1 cellular context compared by ENCODE assay signal in the genomic region with DNA sequence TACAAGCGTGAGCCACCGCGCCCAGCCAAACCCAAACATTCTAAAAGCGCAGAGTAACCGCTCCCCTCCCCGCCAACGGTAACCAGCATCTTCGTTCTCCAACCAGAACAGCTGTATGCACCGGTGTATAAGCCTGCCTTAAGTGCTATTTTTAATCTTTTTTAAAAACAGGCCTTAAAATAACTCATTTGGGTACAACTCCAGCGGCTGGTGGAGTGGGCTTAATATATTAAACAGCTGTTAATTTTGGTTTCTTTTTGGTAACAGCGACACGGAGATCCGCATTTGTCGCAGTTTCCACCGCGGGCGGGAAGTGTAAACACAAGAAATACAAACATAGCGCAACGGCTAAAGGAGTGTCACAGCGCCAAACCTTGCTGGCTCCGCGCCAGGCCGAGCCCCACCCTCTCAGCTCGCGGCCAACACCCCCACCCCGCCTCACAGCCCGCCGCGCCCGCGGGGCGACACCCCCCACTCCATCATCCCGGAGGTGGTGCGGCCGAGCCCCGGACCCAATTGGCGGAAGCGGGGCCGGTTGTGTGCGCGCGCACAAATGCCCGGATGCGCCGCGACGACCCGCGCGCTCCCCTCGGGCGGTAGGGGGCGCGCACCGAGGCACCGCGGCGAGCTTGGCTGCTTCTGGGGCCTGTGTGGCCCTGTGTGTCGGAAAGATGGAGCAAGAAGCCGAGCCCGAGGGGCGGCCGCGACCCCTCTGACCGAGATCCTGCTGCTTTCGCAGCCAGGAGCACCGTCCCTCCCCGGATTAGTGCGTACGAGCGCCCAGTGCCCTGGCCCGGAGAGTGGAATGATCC.
A peak's percentile ranks its signal among the peaks of the same experiment; 100 is the strongest.
TF ChIP-seq lines count a peak whose summit lies in the region.

MDM2 (plus strand) TSS at position 602 of the 812 bp plus-strand sequence. CDS start 301 bp downstream, outside the sequence.

TF ChIP-seq in K562, 482 proteins besides CTCF, POLR2A, EP300 and RAD21 (continued from another document and continues in another):
- TF ChIP-seq ZNF699 (CRISPR knock-in tag; IDR thresholded peaks at IDR 0.05; ENCODE audit: insufficient replicate concordance): no peak
- TF ChIP-seq ZNF592 (IDR thresholded peaks at IDR 0.05): peak; percentile 16; the same call in 1 of the 2 replicates
- TF ChIP-seq GTF3C2 (IDR thresholded peaks at IDR 0.05; ENCODE audit: borderline replicate concordance, extremely low read depth, insufficient read length): no peak
- no peak for TF ChIP-seq MCM3 (IDR thresholded peaks at IDR 0.05)
- TF ChIP-seq, protein P1, sequence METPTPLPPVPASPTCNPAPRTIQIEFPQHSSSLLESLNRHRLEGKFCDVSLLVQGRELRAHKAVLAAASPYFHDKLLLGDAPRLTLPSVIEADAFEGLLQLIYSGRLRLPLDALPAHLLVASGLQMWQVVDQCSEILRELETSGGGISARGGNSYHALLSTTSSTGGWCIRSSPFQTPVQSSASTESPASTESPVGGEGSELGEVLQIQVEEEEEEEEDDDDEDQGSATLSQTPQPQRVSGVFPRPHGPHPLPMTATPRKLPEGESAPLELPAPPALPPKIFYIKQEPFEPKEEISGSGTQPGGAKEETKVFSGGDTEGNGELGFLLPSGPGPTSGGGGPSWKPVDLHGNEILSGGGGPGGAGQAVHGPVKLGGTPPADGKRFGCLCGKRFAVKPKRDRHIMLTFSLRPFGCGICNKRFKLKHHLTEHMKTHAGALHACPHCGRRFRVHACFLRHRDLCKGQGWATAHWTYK (CRISPR knock-in tag; IDR thresholded peaks at IDR 0.05): 0 out of 2 replicates have a peak, but pooled peaks have one; percentile 72
- TF ChIP-seq TFAP4 (CRISPR knock-in tag; IDR thresholded peaks at IDR 0.05; ENCODE audit: borderline replicate concordance): peak; percentile 75
- TF ChIP-seq HSF4 (CRISPR knock-in tag; IDR thresholded peaks at IDR 0.05; ENCODE audit: borderline replicate concordance): no peak
- TF ChIP-seq, protein P2, sequence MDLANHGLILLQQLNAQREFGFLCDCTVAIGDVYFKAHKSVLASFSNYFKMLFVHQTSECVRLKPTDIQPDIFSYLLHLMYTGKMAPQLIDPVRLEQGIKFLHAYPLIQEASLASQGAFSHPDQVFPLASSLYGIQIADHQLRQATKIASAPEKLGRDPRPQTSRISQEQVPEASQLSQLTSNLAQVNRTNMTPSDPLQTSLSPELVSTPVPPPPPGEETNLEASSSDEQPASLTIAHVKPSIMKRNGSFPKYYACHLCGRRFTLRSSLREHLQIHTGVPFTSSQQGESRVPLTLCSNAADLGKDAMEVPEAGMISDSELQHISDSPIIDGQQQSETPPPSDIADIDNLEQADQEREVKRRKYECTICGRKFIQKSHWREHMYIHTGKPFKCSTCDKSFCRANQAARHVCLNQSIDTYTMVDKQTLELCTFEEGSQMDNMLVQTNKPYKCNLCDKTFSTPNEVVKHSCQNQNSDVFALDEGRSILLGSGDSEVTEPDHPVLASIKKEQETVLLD (IDR thresholded peaks at IDR 0.05): peak; percentile 39; the same call in 1 of the 2 replicates
- no peak for TF ChIP-seq PURB (CRISPR knock-in tag; IDR thresholded peaks at IDR 0.05; ENCODE audit: low read depth)
- TF ChIP-seq DMBX1 (CRISPR knock-in tag; IDR thresholded peaks at IDR 0.05; ENCODE audit: borderline replicate concordance): peak; percentile 72
- TF ChIP-seq ATF4 (CRISPR knock-in tag; IDR thresholded peaks at IDR 0.05): no peak
- TF ChIP-seq SIN3A (IDR thresholded peaks at IDR 0.05; ENCODE audit: borderline replicate concordance in 2 of 2, control insufficient read depth in 1 of 2, low read depth in 2 of 2, low read length in 2 of 2): peak; percentile 26 to 70; a peak in 2 of 4 replicates
- no peak for TF ChIP-seq BACH1 (tag; IDR thresholded peaks at IDR 0.05)
- TF ChIP-seq, protein P3, sequence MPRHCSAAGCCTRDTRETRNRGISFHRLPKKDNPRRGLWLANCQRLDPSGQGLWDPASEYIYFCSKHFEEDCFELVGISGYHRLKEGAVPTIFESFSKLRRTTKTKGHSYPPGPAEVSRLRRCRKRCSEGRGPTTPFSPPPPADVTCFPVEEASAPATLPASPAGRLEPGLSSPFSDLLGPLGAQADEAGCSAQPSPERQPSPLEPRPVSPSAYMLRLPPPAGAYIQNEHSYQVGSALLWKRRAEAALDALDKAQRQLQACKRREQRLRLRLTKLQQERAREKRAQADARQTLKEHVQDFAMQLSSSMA (CRISPR knock-in tag; IDR thresholded peaks at IDR 0.05): 0 out of 2 replicates have a peak, but pooled peaks have one; percentile 19
- TF ChIP-seq NR2F6 (CRISPR knock-in tag; IDR thresholded peaks at IDR 0.05): no peak
- TF ChIP-seq NFE2L1 (tag; IDR thresholded peaks at IDR 0.05; ENCODE audit: borderline replicate concordance, low read depth): no peak
- no peak for TF ChIP-seq TARDBP (IDR thresholded peaks at IDR 0.05)
- TF ChIP-seq CC2D1A (IDR thresholded peaks at IDR 0.05): no peak
- no peak for TF ChIP-seq ZBTB26 (CRISPR knock-in tag; IDR thresholded peaks at IDR 0.05)
- TF ChIP-seq RBM14 (IDR thresholded peaks at IDR 0.05; ENCODE audit: borderline replicate concordance, insufficient read depth, low read depth, low read length): peak; percentile 89; the same call in 1 of the 2 replicates
- TF ChIP-seq, protein P4, sequence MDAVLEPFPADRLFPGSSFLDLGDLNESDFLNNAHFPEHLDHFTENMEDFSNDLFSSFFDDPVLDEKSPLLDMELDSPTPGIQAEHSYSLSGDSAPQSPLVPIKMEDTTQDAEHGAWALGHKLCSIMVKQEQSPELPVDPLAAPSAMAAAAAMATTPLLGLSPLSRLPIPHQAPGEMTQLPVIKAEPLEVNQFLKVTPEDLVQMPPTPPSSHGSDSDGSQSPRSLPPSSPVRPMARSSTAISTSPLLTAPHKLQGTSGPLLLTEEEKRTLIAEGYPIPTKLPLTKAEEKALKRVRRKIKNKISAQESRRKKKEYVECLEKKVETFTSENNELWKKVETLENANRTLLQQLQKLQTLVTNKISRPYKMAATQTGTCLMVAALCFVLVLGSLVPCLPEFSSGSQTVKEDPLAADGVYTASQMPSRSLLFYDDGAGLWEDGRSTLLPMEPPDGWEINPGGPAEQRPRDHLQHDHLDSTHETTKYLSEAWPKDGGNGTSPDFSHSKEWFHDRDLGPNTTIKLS (IDR thresholded peaks at IDR 0.05; ENCODE audit: borderline replicate concordance, low read depth): no peak; the same call in 1 of the 2 replicates
- TF ChIP-seq POLR2AphosphoS2 (IDR thresholded peaks at IDR 0.05; ENCODE audit: low read length): no peak; the same call in 1 of the 2 replicates
- TF ChIP-seq, protein P5, sequence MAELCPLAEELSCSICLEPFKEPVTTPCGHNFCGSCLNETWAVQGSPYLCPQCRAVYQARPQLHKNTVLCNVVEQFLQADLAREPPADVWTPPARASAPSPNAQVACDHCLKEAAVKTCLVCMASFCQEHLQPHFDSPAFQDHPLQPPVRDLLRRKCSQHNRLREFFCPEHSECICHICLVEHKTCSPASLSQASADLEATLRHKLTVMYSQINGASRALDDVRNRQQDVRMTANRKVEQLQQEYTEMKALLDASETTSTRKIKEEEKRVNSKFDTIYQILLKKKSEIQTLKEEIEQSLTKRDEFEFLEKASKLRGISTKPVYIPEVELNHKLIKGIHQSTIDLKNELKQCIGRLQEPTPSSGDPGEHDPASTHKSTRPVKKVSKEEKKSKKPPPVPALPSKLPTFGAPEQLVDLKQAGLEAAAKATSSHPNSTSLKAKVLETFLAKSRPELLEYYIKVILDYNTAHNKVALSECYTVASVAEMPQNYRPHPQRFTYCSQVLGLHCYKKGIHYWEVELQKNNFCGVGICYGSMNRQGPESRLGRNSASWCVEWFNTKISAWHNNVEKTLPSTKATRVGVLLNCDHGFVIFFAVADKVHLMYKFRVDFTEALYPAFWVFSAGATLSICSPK (IDR thresholded peaks at IDR 0.05; ENCODE audit: borderline replicate concordance): no peak
- TF ChIP-seq ZBTB1 (CRISPR knock-in tag; IDR thresholded peaks at IDR 0.05; ENCODE audit: borderline replicate concordance, low read depth): peak; percentile 72; the same call in 1 of the 2 replicates
- TF ChIP-seq ID3 (CRISPR knock-in tag; IDR thresholded peaks at IDR 0.05): no peak
- TF ChIP-seq ID3 (tag; IDR thresholded peaks at IDR 0.05): peak; percentile 84
- TF ChIP-seq ERF (CRISPR knock-in tag; IDR thresholded peaks at IDR 0.05): 0 out of 2 replicates have a peak, but pooled peaks have one; percentile 60
- peak; percentile 86 for TF ChIP-seq NBN (IDR thresholded peaks at IDR 0.05; ENCODE audit: low read depth)
- TF ChIP-seq PHF20 (IDR thresholded peaks at IDR 0.05; ENCODE audit: partially characterized antibody): peak; percentile 40
- TF ChIP-seq CEBPB (tag; IDR thresholded peaks at IDR 0.05): 0 out of 2 replicates have a peak, but pooled peaks have one; percentile 7
- no peak for TF ChIP-seq CREB3 (tag; conservative IDR thresholded peaks at IDR 0.05; ENCODE audit: low read depth)
- TF ChIP-seq ZFP30 (CRISPR knock-in tag; IDR thresholded peaks at IDR 0.05; ENCODE audit: borderline replicate concordance): no peak
- no peak for TF ChIP-seq HLTF (IDR thresholded peaks at IDR 0.05)
- no peak for TF ChIP-seq ZNF586 (CRISPR knock-in tag; conservative IDR thresholded peaks at IDR 0.05)
